In genomic region chr19:35066121-35066520, GRCh38 we compare ENCODE assay signal across 15 cellular contexts. TPM values are rescaled to one million over a fixed set of nuclear protein-coding genes. Genes with fewer than 3 reads are reported as not detected.
"Had no signal": no experiment of that assay in that cellular context is flagged by ENCODE, and none has a peak within 500 bp of the region (broad histone marks: within the 10 kb centered on the region; RNA-seq: fewer than 3 reads in every experiment).

No MANE protein-coding gene starts in this region.

- H3K27ac ChIP-seq: brain microvascular endothelial cell, cardiac muscle cell, PC-9, SK-N-MC had no signal

- H3K4me3 ChIP-seq: cardiac muscle cell, PC-9, SK-N-MC had no signal

- DNase-seq: activated CD8-positive, alpha-beta memory T cell treated with anti-CD3 and anti-CD28 coated beads for 24 hours; activated T-cell treated with anti-CD3 and anti-CD28 coated beads, Interleukin-2, amount 50 U/mL, for 4 hours; NCI-H1048; NCI-H1417; NCI-H1930; NCI-H2107; NCI-H510A; SIG-M5 had no signal

- H3K27me3 ChIP-seq: brain microvascular endothelial cell, cardiac muscle cell had no signal

- H3K36me3 ChIP-seq: brain microvascular endothelial cell, cardiac muscle cell had no signal

- H2AFZ ChIP-seq: PC-9 had no signal

RNA-seq across cellular contexts. Expression of gene HPN, which starts 24.6 kb away (rescaled TPM):
- total RNA-seq: T-helper 1 cell treated with Interleukin-12 subunit alpha and Interleukin-12 subunit beta and Interleukin-4 antibody, amounts not matched to agents 30 ng/mL and 1 ng/mL, for 36 hours had no signal

RNA-seq across cellular contexts. Expression of gene FXYD3, which starts 49.5 kb away (rescaled TPM):
- total RNA-seq: activated CD4-positive, alpha-beta T cell treated with anti-CD3 and anti-CD28 coated beads, Interleukin-2, amount 10 ng/mL, durations not matched to agents 24 days and 14 days; activated naive CD8-positive, alpha-beta T cell treated with anti-CD3 and anti-CD28 coated beads for 36 hours; cardiac muscle cell; T-helper 1 cell treated with Interleukin-12 subunit alpha and Interleukin-12 subunit beta and Interleukin-4 antibody, amounts not matched to agents 30 ng/mL and 1 ng/mL, for 36 hours had no signal
